Comparison of ENCODE assay signal across 8 cellular contexts in the genomic region with DNA sequence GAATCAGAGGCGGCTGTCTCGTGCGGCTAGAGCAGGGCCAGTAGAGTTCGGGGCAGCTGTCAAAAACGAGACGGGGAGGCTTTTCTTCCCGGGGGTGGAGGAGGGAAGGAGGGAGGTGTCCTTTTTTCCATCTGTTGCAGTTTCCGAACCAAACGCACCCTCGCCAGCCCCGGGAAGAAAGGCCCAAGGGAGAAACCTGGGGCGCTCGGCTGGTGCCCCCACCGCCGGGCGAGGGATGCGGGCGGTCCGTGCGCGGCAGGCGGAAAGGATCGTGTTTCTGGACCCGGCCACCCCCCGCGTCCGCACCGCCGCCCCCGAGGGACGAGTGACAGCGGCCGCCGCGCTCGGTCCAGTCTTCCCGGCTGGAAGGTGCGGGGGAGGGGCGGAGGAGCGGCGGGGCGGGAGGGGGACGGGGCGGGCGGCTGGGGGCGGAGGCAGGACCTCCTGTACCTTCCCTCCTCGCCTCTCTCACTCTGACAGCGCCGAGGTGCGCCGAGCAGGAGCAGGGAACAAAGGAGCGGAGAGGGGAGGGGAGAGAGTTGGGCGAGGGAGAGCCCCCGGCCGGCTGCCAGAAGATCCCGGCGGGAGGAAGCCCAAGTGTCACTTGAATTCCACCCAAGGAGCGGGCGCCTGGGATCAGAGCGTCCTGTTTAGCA. TPM values are rescaled to one million over a fixed set of nuclear protein-coding genes. Genes with fewer than 3 reads are reported as not detected.
DNase-seq lines count a peak whose midpoint lies in the region; ATAC-seq and TF ChIP-seq lines count a peak whose summit lies in the region.

A gene (plus strand): TSS at position 471 of the 656 bp plus-strand sequence. CDS start 318 bp downstream, outside the sequence.

- H3K36me3 ChIP-seq in uterus = no peaks in the 10 kb centered on the region

- H3K27ac ChIP-seq in HL-60 (replicated peaks) = peak within 1 kb of the TSS; percentile 95
- H3K27ac ChIP-seq in RWPE1 = peak within 1 kb of the TSS; percentile 100
- peak within 1 kb of the TSS; percentile 98 for H3K27ac ChIP-seq in uterus

- H3K9me3 ChIP-seq in uterus = no peaks in the 10 kb centered on the region

- TF ChIP-seq POLR2A in uterus (IDR thresholded peaks at IDR 0.05) = peak; percentile 66 to 79

- intact Hi-C loops in head of caudate nucleus (cut with DNase I) = loop anchor here (5.0 to 10.0 kb wide), 4 partner anchors 75 to 217 kb away; no protein-coding TSS in a partner anchor
- intact Hi-C loops in uterus (cut with DNase I; ENCODE audit: low total_unique reads) = loop anchor here (10.0 kb wide), 1 partner anchor 145 kb away; no protein-coding TSS in a partner anchor

- H3K4me3 ChIP-seq in HL-60 (replicated peaks; ENCODE audit: insufficient read depth, low read length) (peak within 1 kb of the TSS; percentile 92), uterus (peak within 1 kb of the TSS; percentile 60 to 63)

- peak; percentile 96 for DNase-seq in DMS 273 (lab: John Stamatoyannopoulos, UW; ENCODE audit: unreplicated experiment)
- DNase-seq in HL-60 (ENCODE audit: low read depth in 1 of 2, low spot score in 1 of 2) = peak; percentile 67 to 83
- DNase-seq in RWPE1 (ENCODE audit: low spot score) = peak; percentile 76
- DNase-seq in activated naive CD8-positive, alpha-beta T cell treated with anti-CD3 and anti-CD28 coated beads, Interleukin-2, amount 50 U/mL, for 16 hours (ENCODE audit: low read depth, low spot score) = peak; percentile 8
- peak in 41 of 42 donors; percentile 19 to 82 (median 55) for DNase-seq in head of caudate nucleus
- DNase-seq in omental fat pad (ENCODE audit: low spot score) = peak; percentile 51
- DNase-seq in uterus = peak; percentile 84 to 85
- no peak for DNase-seq in SKM-1 treated with dmso at 0.1 percent for 144 hours (lab: John Stamatoyannopoulos, UW; ENCODE audit: unreplicated experiment)

- no peaks in the 10 kb centered on the region for H3K27me3 ChIP-seq in HL-60 (ENCODE audit: insufficient read depth, poor library complexity, severe bottlenecking)
- H3K27me3 ChIP-seq in uterus = no peaks in the 10 kb centered on the region

- TF ChIP-seq CTCF in HL-60 (IDR thresholded peaks at IDR 0.05; ENCODE audit: insufficient read depth, low read length) (no peak), RWPE1 (conservative IDR thresholded peaks at IDR 0.05; ENCODE audit: low read depth) (no peak), omental fat pad (IDR thresholded peaks at IDR 0.05) (no peak), uterus (IDR thresholded peaks at IDR 0.05) (no peak)

- POLR2A ChIA-PET in RWPE1 (lab: Yijun Ruan, JAX; ENCODE audit: low non-redundant PET) = interaction anchor here (1.0 kb wide), 2 partner anchors 144 to 154 kb away, joined by 5 to 7 read pairs; no protein-coding TSS in a partner anchor

- peak; percentile 32 for ATAC-seq in omental fat pad (ENCODE audit: low FRiP score)

- CTCF ChIA-PET in RWPE1 (lab: Yijun Ruan, JAX) = no interaction called here

- H3K4me1 ChIP-seq in uterus = peaks cover 5 to 8% of the 10 kb centered on the region in 2 donors

RNA-seq across cellular contexts. Expression of the gene that starts here (rescaled TPM):
- 100 to 1,000 TPM in 1 of 4 donors, 10 to 100 TPM in 3; 64.5 to 123 (median 88.7) TPM for total RNA-seq in omental fat pad
- total RNA-seq in uterus = 100 to 1,000 TPM in 2 of 4 donors, 10 to 100 TPM in 2; 34.1 to 161 (median 87.0) TPM
